In genomic region chr10:4282496-4282895, GRCh38 we compare ENCODE assay signal across 15 cellular contexts.
"Had no signal": no experiment of that assay in that cellular context is flagged by ENCODE, and none has a peak within 500 bp of the region (broad histone marks: within the 10 kb centered on the region; RNA-seq: fewer than 3 reads in every experiment).

No MANE protein-coding gene starts in this region.

- DNase-seq: activated effector memory CD4-positive, alpha-beta T cell treated with anti-CD3 and anti-CD28 coated beads, Interleukin-2, amount 50 U/mL, for 16 hours; activated naive CD8-positive, alpha-beta T cell treated with anti-CD3 and anti-CD28 coated beads for 36 hours; activated T-cell treated with anti-CD3 and anti-CD28 coated beads, Interleukin-2, amount 50 U/mL, for 24 hours; anterior cingulate cortex; effector CD4-positive, alpha-beta T cell; hypothalamus; kidney glomerular epithelial cell; natural killer cell; nucleus accumbens; SHP77 treated with DMSO at 0.1 percent for 48 hours; stimulated activated CD4-positive, alpha-beta T cell treated with anti-CD3 and anti-CD28 coated beads, Interleukin-2, amount 100 ng/mL, for 24 hours; stimulated activated naive B cell treated with anti-CD40 and anti-IgM and Interleukin-4, amounts not matched to agents 10 μg/mL and 1 μg/mL and 100 μg/mL, for 72 hours; T-helper 2 cell had no signal

- ATAC-seq: activated CD4-positive, CD25-positive, alpha-beta regulatory T cell treated with anti-CD3 and anti-CD28 coated beads, Interleukin-2, amount 50 U/mL, for 24 hours; natural killer cell; sciatic nerve; stimulated activated naive B cell treated with anti-CD40 and anti-IgM and Interleukin-4, amounts not matched to agents 10 μg/mL and 1 μg/mL and 100 μg/mL, for 72 hours had no signal
